ENCODE assay signal across 7 cellular contexts in genomic region chr7:98016230-98016629, GRCh38. TPM values are rescaled to one million over a fixed set of nuclear protein-coding genes. Genes with fewer than 3 reads are reported as not detected.
"Had no signal": no experiment of that assay in that cellular context is flagged by ENCODE, and none has a peak within 500 bp of the region (broad histone marks: within the 10 kb centered on the region; RNA-seq: fewer than 3 reads in every experiment).

No MANE protein-coding gene starts in this region.

RNA-seq across cellular contexts. Expression of gene OCM2, which starts 26.2 kb away (rescaled TPM):
- total RNA-seq: MCF 10A, NCI-H460, OCI-LY7, PC-9, Right ventricle myocardium superior, RPMI7951, SJSA1 had no signal
